22 cellular contexts compared by ENCODE assay signal in genomic region chr4:3219761-3220481, GRCh38. TPM values are rescaled to one million over a fixed set of nuclear protein-coding genes. Genes with fewer than 3 reads are reported as not detected.
DNase-seq lines count a peak whose midpoint lies in the region; ATAC-seq lines count a peak whose summit lies in the region.
"Had no signal": no experiment of that assay in that cellular context is flagged by ENCODE, and none has a peak within 500 bp of the region (broad histone marks: within the 10 kb centered on the region; RNA-seq: fewer than 3 reads in every experiment).

No MANE protein-coding gene starts in this region.

- no peaks in the 10 kb centered on the region for H3K27me3 ChIP-seq in skeletal muscle tissue (ENCODE audit: control insufficient read depth in 3 of 3, insufficient read depth in 3 of 3, low read length in 3 of 3)
- H3K27me3 ChIP-seq: BLaER1 treated with 17β-estradiol and CSF1 and Interleukin-3, amounts not matched to agents 10 nM and 100 nM had no signal

- intact Hi-C loops in head of caudate nucleus (cut with DNase I), result no loop called here

- H3K4me3 Mint-ChIP-seq in activated CD8-positive, alpha-beta memory T cell treated with anti-CD3 and anti-CD28 coated beads, Interleukin-2, amount 10 ng/mL, durations not matched to agents 7 days and 5 days, result no peak overlapping the region
- H3K4me3 Mint-ChIP-seq: activated naive CD8-positive, alpha-beta T cell; GM23338 had no signal

- no peak for ATAC-seq in activated CD8-positive, alpha-beta memory T cell treated with anti-CD3 and anti-CD28 coated beads, Interleukin-2, amount 10 ng/mL, durations not matched to agents 7 days and 5 days
- ATAC-seq in GM19328 (IDR thresholded peaks at IDR 0.05; ENCODE audit: unreplicated experiment), result no peak
- ATAC-seq: GM23338 had no signal

- peaks cover 55 to 72% (median 66%) of the 10 kb centered on the region in 3 donors for H3K36me3 ChIP-seq in skeletal muscle tissue (ENCODE audit: control insufficient read depth in 3 of 3, insufficient read depth in 3 of 3, low read length in 3 of 3)

- no peak overlapping the region for H3K27ac ChIP-seq in skeletal muscle tissue (ENCODE audit: low read depth, low read length)
- H3K27ac ChIP-seq: BLaER1 treated with 17β-estradiol and CSF1 and Interleukin-3, amounts not matched to agents 10 nM and 100 nM; HL-60 had no signal

- no peaks in the 10 kb centered on the region for H3K9me3 ChIP-seq in skeletal muscle tissue (ENCODE audit: control insufficient read depth in 3 of 3, low read length in 3 of 3)
- H3K9me3 ChIP-seq: BLaER1 treated with 17β-estradiol and CSF1 and Interleukin-3, amounts not matched to agents 10 nM and 100 nM had no signal

- H3K4me1 ChIP-seq in skeletal muscle tissue (ENCODE audit: control insufficient read depth in 3 of 3, insufficient read depth in 3 of 3, low read length in 3 of 3), result peaks cover 23 to 43% (median 31%) of the 10 kb centered on the region in 3 donors

- H3K9me3 Mint-ChIP-seq in activated CD8-positive, alpha-beta memory T cell treated with anti-CD3 and anti-CD28 coated beads, Interleukin-2, amount 10 ng/mL, durations not matched to agents 7 days and 5 days (ENCODE audit: low read depth), result no peaks in the 10 kb centered on the region
- H3K9me3 Mint-ChIP-seq: GM23338 had no signal

- H3K9ac ChIP-seq in skeletal muscle tissue (ENCODE audit: low read depth in 1 of 3, low read length in 3 of 3), result peak overlapping the region in 2 of 3 donors; percentile 12 to 54
- H3K9ac ChIP-seq: BLaER1 treated with 17β-estradiol and CSF1 and Interleukin-3, amounts not matched to agents 10 nM and 100 nM had no signal

- H3K27ac Mint-ChIP-seq in activated CD8-positive, alpha-beta memory T cell treated with anti-CD3 and anti-CD28 coated beads, Interleukin-2, amount 10 ng/mL, durations not matched to agents 7 days and 5 days, result peak overlapping the region; percentile 56
- H3K27ac Mint-ChIP-seq: activated naive CD8-positive, alpha-beta T cell; GM23338 had no signal

- H3K36me3 Mint-ChIP-seq in activated CD8-positive, alpha-beta memory T cell treated with anti-CD3 and anti-CD28 coated beads, Interleukin-2, amount 10 ng/mL, durations not matched to agents 7 days and 5 days, result peaks cover 25% of the 10 kb centered on the region

- no peak for DNase-seq in activated CD8-positive, alpha-beta memory T cell treated with anti-CD3 and anti-CD28 coated beads, Interleukin-2, amount 10 ng/mL, durations not matched to agents 7 days and 5 days
- no peak for DNase-seq in activated CD8-positive, alpha-beta memory T cell treated with anti-CD3 and anti-CD28 coated beads, Interleukin-2, amount 50 U/mL, for 4 hours
- DNase-seq in Kasumi-1 (lab: John Stamatoyannopoulos, UW) (peak; percentile 9 to 11), head of caudate nucleus (peak in 30 of 42 donors; percentile 15 to 83 (median 44)), NCI-H774 (lab: John Stamatoyannopoulos, UW) (no peak)
- DNase-seq in activated CD4-positive, alpha-beta T cell treated with anti-CD3 and anti-CD28 coated beads for 48 hours, result no peak
- DNase-seq: activated CD8-positive, alpha-beta memory T cell treated with anti-CD3 and anti-CD28 coated beads for 24 hours; EL; erythroblast; foreskin fibroblast; NCI-H1417 treated with DMSO at 0.1 percent for 48 hours; NCI-H526; right cardiac atrium; RPMI8226; stimulated activated CD4-positive, alpha-beta T cell treated with anti-CD3 and anti-CD28 coated beads, Interleukin-12 subunit alpha, Interleukin-12 subunit beta, amount 100 ng/mL, for 4 hours; trophoblast cell had no signal

- H3K4me1 Mint-ChIP-seq in activated CD8-positive, alpha-beta memory T cell treated with anti-CD3 and anti-CD28 coated beads, Interleukin-2, amount 10 ng/mL, durations not matched to agents 7 days and 5 days, result peaks cover 25% of the 10 kb centered on the region
- H3K4me1 Mint-ChIP-seq: GM23338 had no signal

- CTCF ChIA-PET in activated CD8-positive, alpha-beta memory T cell treated with anti-CD3 and anti-CD28 coated beads, Interleukin-2, amount 10 ng/mL, durations not matched to agents 7 days and 5 days (lab: Charles Lee), result interaction anchor here (1.6 kb wide), 1 partner anchor 27 kb away, joined by 3 read pairs; no protein-coding TSS in a partner anchor

- H3K27me3 Mint-ChIP-seq in activated CD8-positive, alpha-beta memory T cell treated with anti-CD3 and anti-CD28 coated beads, Interleukin-2, amount 10 ng/mL, durations not matched to agents 7 days and 5 days, result no peaks in the 10 kb centered on the region
- H3K27me3 Mint-ChIP-seq: activated naive CD8-positive, alpha-beta T cell had no signal

- H3K4me3 ChIP-seq in skeletal muscle tissue (ENCODE audit: low read length in 3 of 3), result no peak overlapping the region
- H3K4me3 ChIP-seq: BLaER1 treated with 17β-estradiol and CSF1 and Interleukin-3, amounts not matched to agents 10 nM and 100 nM; GM23338 had no signal

RNA-seq across cellular contexts. Expression of gene MSANTD1, which starts 29.0 kb away (rescaled TPM):
- total RNA-seq in activated CD8-positive, alpha-beta memory T cell treated with anti-CD3 and anti-CD28 coated beads, Interleukin-2, amount 10 ng/mL, durations not matched to agents 7 days and 5 days, result under 1 TPM; 0.73 to 0.82 TPM
- 1.0 TPM for total RNA-seq in skeletal muscle tissue

Comparison
In these comparisons a context has a peak if more than half of its experiments do, and no peak if none do; other contexts are left out.
1. DNase-seq: peak in Kasumi-1 (2 of 2) and head of caudate nucleus (30 of 42); none in activated CD8-positive, alpha-beta memory T cell treated with anti-CD3 and anti-CD28 coated beads, Interleukin-2, amount 10 ng/mL, durations not matched to agents 7 days and 5 days (single experiment), activated CD8-positive, alpha-beta memory T cell treated with anti-CD3 and anti-CD28 coated beads, Interleukin-2, amount 50 U/mL, for 4 hours (single experiment), activated CD4-positive, alpha-beta T cell treated with anti-CD3 and anti-CD28 coated beads for 48 hours (single experiment) and NCI-H774 (single experiment).